In genomic region chr7:140053812-140054539, GRCh38 we compare ENCODE assay signal across 10 cellular contexts. TPM values are rescaled to one million over a fixed set of nuclear protein-coding genes. Genes with fewer than 3 reads are reported as not detected.
DNase-seq lines count a peak whose midpoint lies in the region; ATAC-seq lines count a peak whose summit lies in the region.
"Had no signal": no experiment of that assay in that cellular context is flagged by ENCODE, and none has a peak within 500 bp of the region (broad histone marks: within the 10 kb centered on the region; RNA-seq: fewer than 3 reads in every experiment).

No MANE protein-coding gene starts in this region.

- H3K27ac Mint-ChIP-seq in T-helper 1 cell treated with Interleukin-12 subunit alpha and Interleukin-12 subunit beta and Interleukin-4 antibody, amounts not matched to agents 30 μg/mL and 1 μg/mL, for 36 hours, result peak overlapping the region; percentile 26
- peak overlapping the region; percentile 83 for H3K27ac Mint-ChIP-seq in memory B cell

- ATAC-seq in GM21576 (IDR thresholded peaks at IDR 0.05; ENCODE audit: unreplicated experiment) (peak; percentile 89), HG03378 (IDR thresholded peaks at IDR 0.05; ENCODE audit: unreplicated experiment) (peak; percentile 94), memory B cell (ENCODE audit: low read depth) (peak; percentile 97), left cardiac atrium (no peak)

- peaks cover 60% of the 10 kb centered on the region for H3K36me3 Mint-ChIP-seq in T-helper 1 cell treated with Interleukin-12 subunit alpha and Interleukin-12 subunit beta and Interleukin-4 antibody, amounts not matched to agents 30 μg/mL and 1 μg/mL, for 36 hours (ENCODE audit: low read depth)
- H3K36me3 Mint-ChIP-seq in memory B cell, result peaks cover 31% of the 10 kb centered on the region

- H3K27me3 Mint-ChIP-seq in T-helper 1 cell treated with Interleukin-12 subunit alpha and Interleukin-12 subunit beta and Interleukin-4 antibody, amounts not matched to agents 30 μg/mL and 1 μg/mL, for 36 hours (ENCODE audit: low read depth), result no peaks in the 10 kb centered on the region
- no peaks in the 10 kb centered on the region for H3K27me3 Mint-ChIP-seq in memory B cell

- H3K9me3 Mint-ChIP-seq in T-helper 1 cell treated with Interleukin-12 subunit alpha and Interleukin-12 subunit beta and Interleukin-4 antibody, amounts not matched to agents 30 μg/mL and 1 μg/mL, for 36 hours, result no peaks in the 10 kb centered on the region
- no peaks in the 10 kb centered on the region for H3K9me3 Mint-ChIP-seq in memory B cell

- H3K36me3 ChIP-seq in H7 (replicated peaks; ENCODE audit: control insufficient read depth, insufficient read depth, low read length), result no peaks in the 10 kb centered on the region; the same call in 1 of the 2 replicates
- H3K36me3 ChIP-seq: prostate gland had no signal

- H3K4me3 Mint-ChIP-seq in T-helper 1 cell treated with Interleukin-12 subunit alpha and Interleukin-12 subunit beta and Interleukin-4 antibody, amounts not matched to agents 30 μg/mL and 1 μg/mL, for 36 hours, result no peak overlapping the region
- peak overlapping the region; percentile 58 for H3K4me3 Mint-ChIP-seq in memory B cell

- no peaks in the 10 kb centered on the region for H3K27me3 ChIP-seq in H7 (ENCODE audit: control insufficient read depth, insufficient read depth, low read length)

- DNase-seq in T-helper 1 cell, result no peak
- DNase-seq in memory B cell (ENCODE audit: low spot score in 2 of 2), result peak in 1 of 2 donors; percentile 17
- DNase-seq in H7, result no peak
- no peak for DNase-seq in left cardiac atrium
- DNase-seq in NCI-H1417 treated with DMSO at 0.1 percent for 48 hours (lab: John Stamatoyannopoulos, UW), result no peak
- DNase-seq: effector CD4-positive, alpha-beta T cell had no signal

- peaks cover 48% of the 10 kb centered on the region for H3K4me1 Mint-ChIP-seq in T-helper 1 cell treated with Interleukin-12 subunit alpha and Interleukin-12 subunit beta and Interleukin-4 antibody, amounts not matched to agents 30 μg/mL and 1 μg/mL, for 36 hours (ENCODE audit: low read depth)
- H3K4me1 Mint-ChIP-seq in memory B cell, result peaks cover 40% of the 10 kb centered on the region

- intact Hi-C loops in left cardiac atrium (cut with DNase I), result no loop called here

- H3K4me3 ChIP-seq in H7 (ENCODE audit: insufficient read depth, low read depth, low read length), result no peak overlapping the region
- H3K4me3 ChIP-seq: prostate gland had no signal

RNA-seq across cellular contexts. Expression of gene PARP12, which starts 8.8 kb away (rescaled TPM):
- 5.0 and 6.6 TPM in 2 replicates for total RNA-seq in H7 (2014; rRNA removed; shearing (Covaris generic))
- total RNA-seq in left cardiac atrium, result 10 to 100 TPM; 15.1 to 25.5 TPM

Comparison
In these comparisons a context has a peak if more than half of its experiments do, and no peak if none do; other contexts are left out.
1. ATAC-seq: peak in GM21576 (single experiment), HG03378 (single experiment) and memory B cell (single experiment); none in left cardiac atrium (0 of 2).